In genomic region chr2:12005886-12006681, GRCh38 we compare ENCODE assay signal across 8 cellular contexts.
DNase-seq lines count a peak whose midpoint lies in the region; ATAC-seq and TF ChIP-seq lines count a peak whose summit lies in the region.

No MANE protein-coding gene starts in this region.

- H3K9me3 ChIP-seq in iPS-18a (ENCODE audit: control insufficient read depth, low read depth, low read length) (no peaks in the 10 kb centered on the region), ascending aorta (no peaks in the 10 kb centered on the region)

- H3K36me3 ChIP-seq in iPS-18a (ENCODE audit: control insufficient read depth, low read depth, low read length) (no peaks in the 10 kb centered on the region), ascending aorta (no peaks in the 10 kb centered on the region)

- DNase-seq in NCI-H446 (lab: John Stamatoyannopoulos, UW) (peak; percentile 2 to 43), activated T-cell treated with anti-CD3 and anti-CD28 coated beads for 24 hours (ENCODE audit: low read depth) (peak; percentile 75), ascending aorta (ENCODE audit: low spot score in 2 of 2) (no peak), 8988T (no peak)
- peak; percentile 38 to 50 (median 48) for DNase-seq in stimulated activated CD4-positive, alpha-beta T cell treated with anti-CD3 and anti-CD28 coated beads, TNF-alpha, amount 100 ng/mL, for 48 hours (ENCODE audit: low read depth in 3 of 3)

- H3K9ac ChIP-seq in iPS-18a (ENCODE audit: low read length) = peak overlapping the region; percentile 26

- H3K4me3 ChIP-seq in iPS-18a (ENCODE audit: low read length) (no peak overlapping the region), ascending aorta (no peak overlapping the region)

- no peak for TF ChIP-seq CTCF in ascending aorta (IDR thresholded peaks at IDR 0.05)

- intact Hi-C loops in ascending aorta (cut with DNase I) = no loop called here

- H3K27ac ChIP-seq in iPS-18a (ENCODE audit: low read length) = no peak overlapping the region
- H3K27ac ChIP-seq in ascending aorta = no peak overlapping the region

- peak; percentile 80 for ATAC-seq in GM18868 (IDR thresholded peaks at IDR 0.05; ENCODE audit: unreplicated experiment)
- peak; percentile 82 for ATAC-seq in HG02885 (IDR thresholded peaks at IDR 0.05; ENCODE audit: poor library complexity, unreplicated experiment)

- H3K4me1 ChIP-seq in iPS-18a (ENCODE audit: control insufficient read depth, low read depth, low read length) (peaks cover 17% of the 10 kb centered on the region), ascending aorta (no peaks in the 10 kb centered on the region)

- H3K27me3 ChIP-seq in iPS-18a (ENCODE audit: control insufficient read depth, insufficient read depth, low read length) = no peaks in the 10 kb centered on the region
- H3K27me3 ChIP-seq in ascending aorta = no peaks in the 10 kb centered on the region

Comparison
In these comparisons a context has a peak if more than half of its experiments do, and no peak if none do; other contexts are left out.
1. DNase-seq: peak in NCI-H446 (2 of 2), activated T-cell treated with anti-CD3 and anti-CD28 coated beads for 24 hours (single experiment) and stimulated activated CD4-positive, alpha-beta T cell treated with anti-CD3 and anti-CD28 coated beads, TNF-alpha, amount 100 ng/mL, for 48 hours (3 of 3); none in ascending aorta (0 of 2) and 8988T (single experiment).